Comparison of ENCODE assay signal across 1 cellular context in the genomic region with DNA sequence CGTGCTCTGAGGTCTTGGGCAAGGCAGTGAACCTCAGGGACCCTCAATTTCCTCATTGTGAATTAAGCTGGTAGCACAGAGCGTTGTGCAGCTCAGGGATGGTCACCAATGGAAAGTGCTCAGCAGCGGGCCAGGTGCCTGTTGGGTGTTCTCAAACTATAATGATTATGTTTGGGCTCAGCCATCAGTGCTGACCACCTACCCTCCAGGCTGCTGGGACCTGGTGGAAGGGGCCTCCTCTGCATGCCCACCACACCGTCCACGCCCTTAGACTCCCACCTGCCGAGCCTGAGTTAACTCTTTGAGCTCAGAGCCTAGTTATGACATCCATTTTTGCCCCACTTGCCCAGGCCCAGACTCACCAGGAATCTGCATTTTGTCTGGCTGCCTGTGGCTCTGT.
TF ChIP-seq lines count a peak whose summit lies in the region.

No MANE protein-coding gene starts in this region.

TF ChIP-seq in HCT116, 20 proteins besides CTCF, POLR2A, EP300 and RAD21 (continued from another document):
- no peak for TF ChIP-seq SRF (IDR thresholded peaks at IDR 0.05; ENCODE audit: low read depth)
- TF ChIP-seq EGR1 (IDR thresholded peaks at IDR 0.05; ENCODE audit: low read depth), result no peak
- no peak for TF ChIP-seq REST (IDR thresholded peaks at IDR 0.05; ENCODE audit: low read depth)
- no peak for TF ChIP-seq ATF3 (IDR thresholded peaks at IDR 0.05)
- no peak for TF ChIP-seq ELF1 (IDR thresholded peaks at IDR 0.05; ENCODE audit: borderline replicate concordance, low read depth)
- no peak for TF ChIP-seq CEBPB (IDR thresholded peaks at IDR 0.05; ENCODE audit: low read depth)
- no peak for TF ChIP-seq ZNF274 (IDR thresholded peaks at IDR 0.05; ENCODE audit: low read depth, low read length)
- TF ChIP-seq EZH2 (IDR thresholded peaks at IDR 0.05), result no peak
- TF ChIP-seq, protein P1, sequence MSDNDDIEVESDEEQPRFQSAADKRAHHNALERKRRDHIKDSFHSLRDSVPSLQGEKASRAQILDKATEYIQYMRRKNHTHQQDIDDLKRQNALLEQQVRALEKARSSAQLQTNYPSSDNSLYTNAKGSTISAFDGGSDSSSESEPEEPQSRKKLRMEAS (IDR thresholded peaks at IDR 0.05), result no peak
- TF ChIP-seq, protein P2, sequence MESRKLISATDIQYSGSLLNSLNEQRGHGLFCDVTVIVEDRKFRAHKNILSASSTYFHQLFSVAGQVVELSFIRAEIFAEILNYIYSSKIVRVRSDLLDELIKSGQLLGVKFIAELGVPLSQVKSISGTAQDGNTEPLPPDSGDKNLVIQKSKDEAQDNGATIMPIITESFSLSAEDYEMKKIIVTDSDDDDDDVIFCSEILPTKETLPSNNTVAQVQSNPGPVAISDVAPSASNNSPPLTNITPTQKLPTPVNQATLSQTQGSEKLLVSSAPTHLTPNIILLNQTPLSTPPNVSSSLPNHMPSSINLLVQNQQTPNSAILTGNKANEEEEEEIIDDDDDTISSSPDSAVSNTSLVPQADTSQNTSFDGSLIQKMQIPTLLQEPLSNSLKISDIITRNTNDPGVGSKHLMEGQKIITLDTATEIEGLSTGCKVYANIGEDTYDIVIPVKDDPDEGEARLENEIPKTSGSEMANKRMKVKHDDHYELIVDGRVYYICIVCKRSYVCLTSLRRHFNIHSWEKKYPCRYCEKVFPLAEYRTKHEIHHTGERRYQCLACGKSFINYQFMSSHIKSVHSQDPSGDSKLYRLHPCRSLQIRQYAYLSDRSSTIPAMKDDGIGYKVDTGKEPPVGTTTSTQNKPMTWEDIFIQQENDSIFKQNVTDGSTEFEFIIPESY (IDR thresholded peaks at IDR 0.05; ENCODE audit: extremely low read depth, insufficient replicate concordance, low read length), result no peak
- no peak for TF ChIP-seq SP1 (IDR thresholded peaks at IDR 0.05; ENCODE audit: low read depth)
- no peak for TF ChIP-seq SIN3A (IDR thresholded peaks at IDR 0.05; ENCODE audit: low read depth)
